10 cellular contexts compared by ENCODE assay signal in the genomic region with DNA sequence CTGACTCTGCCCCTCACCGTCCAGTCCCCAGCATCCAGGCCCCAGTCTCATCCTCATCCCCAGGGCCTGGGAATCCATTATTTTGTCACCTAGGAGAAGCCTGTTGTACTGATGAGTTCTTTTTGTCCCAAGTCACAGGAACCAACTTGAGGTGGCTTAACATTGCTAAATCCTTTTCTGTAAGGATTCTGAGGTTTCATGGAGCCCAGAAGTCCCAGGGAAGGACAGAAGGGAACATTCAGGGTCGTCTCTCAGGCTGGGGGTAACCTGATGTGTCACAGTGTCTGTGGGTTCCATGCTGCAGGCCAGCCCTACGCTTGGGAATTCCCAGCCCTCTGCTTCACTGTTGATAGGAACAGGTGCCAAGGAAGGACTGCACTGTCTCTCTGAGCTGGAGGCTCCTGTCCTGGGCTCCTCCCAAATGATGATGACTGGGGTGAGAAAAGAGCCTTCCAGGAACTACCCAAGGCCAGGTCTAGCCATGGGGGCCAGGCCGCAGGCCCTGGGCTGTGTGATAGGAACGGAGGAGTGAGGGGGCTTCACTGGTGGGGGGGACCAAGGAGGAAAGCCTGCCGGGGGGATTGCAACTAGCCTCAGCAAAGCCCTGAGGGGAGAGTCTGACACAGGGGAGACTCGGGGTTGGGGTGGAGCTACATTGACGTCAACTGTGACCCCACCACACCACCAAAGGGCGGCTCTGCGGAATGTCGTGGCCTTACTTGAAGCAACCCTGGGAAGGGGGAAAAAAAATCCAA.
DNase-seq lines count a peak whose midpoint lies in the region; ATAC-seq and TF ChIP-seq lines count a peak whose summit lies in the region.
"Had no signal": no experiment of that assay in that cellular context is flagged by ENCODE, and none has a peak within 500 bp of the region (broad histone marks: within the 10 kb centered on the region; RNA-seq: fewer than 3 reads in every experiment).

No MANE protein-coding gene starts in this region.

- no peak overlapping the region for H3K4me3 ChIP-seq in testis
- H3K4me3 ChIP-seq: SJSA1 had no signal

- peaks cover 9% of the 10 kb centered on the region for H3K36me3 Mint-ChIP-seq in activated naive CD8-positive, alpha-beta T cell treated with anti-CD3 and anti-CD28 coated beads for 36 hours
- peaks cover 7% of the 10 kb centered on the region for H3K36me3 Mint-ChIP-seq in mesothelial cell of epicardium

- no peaks in the 10 kb centered on the region for H3K9me3 ChIP-seq in testis
- H3K9me3 ChIP-seq: SJSA1 had no signal

- H3K9me3 Mint-ChIP-seq in activated naive CD8-positive, alpha-beta T cell treated with anti-CD3 and anti-CD28 coated beads for 36 hours: no peaks in the 10 kb centered on the region
- no peaks in the 10 kb centered on the region for H3K9me3 Mint-ChIP-seq in mesothelial cell of epicardium

- no peak for ATAC-seq in HG02852 (IDR thresholded peaks at IDR 0.05; ENCODE audit: unreplicated experiment)

- peaks cover 14% of the 10 kb centered on the region for H3K4me1 ChIP-seq in testis

- H3K27ac ChIP-seq in testis: no peak overlapping the region
- H3K27ac ChIP-seq: SJSA1 had no signal

- no peak for TF ChIP-seq CTCF in mesothelial cell of epicardium (IDR thresholded peaks at IDR 0.05; ENCODE audit: unreplicated experiment)
- no peak for TF ChIP-seq CTCF in testis (IDR thresholded peaks at IDR 0.05)

- WGBS in testis, 2 donors: 91 to 96% methylated on average over 11 of the region's 11 CpGs

- intact Hi-C loops in testis (cut with DNase I; ENCODE audit: low total_unique reads): no loop called here

- peak overlapping the region; percentile 62 for H3K27ac Mint-ChIP-seq in activated naive CD8-positive, alpha-beta T cell treated with anti-CD3 and anti-CD28 coated beads for 36 hours
- H3K27ac Mint-ChIP-seq in mesothelial cell of epicardium: peak overlapping the region; percentile 27

- H3K27me3 Mint-ChIP-seq in activated naive CD8-positive, alpha-beta T cell treated with anti-CD3 and anti-CD28 coated beads for 36 hours: no peaks in the 10 kb centered on the region
- H3K27me3 Mint-ChIP-seq in mesothelial cell of epicardium (ENCODE audit: low read depth): no peaks in the 10 kb centered on the region

- H3K4me1 Mint-ChIP-seq in activated naive CD8-positive, alpha-beta T cell treated with anti-CD3 and anti-CD28 coated beads for 36 hours: peaks cover 68% of the 10 kb centered on the region
- H3K4me1 Mint-ChIP-seq in mesothelial cell of epicardium: peaks cover 21% of the 10 kb centered on the region

- H3K27me3 ChIP-seq in testis: no peaks in the 10 kb centered on the region
- H3K27me3 ChIP-seq: SJSA1 had no signal

- DNase-seq in activated CD4-positive, alpha-beta T cell treated with anti-CD3 and anti-CD28 coated beads for 1 hour: peak; percentile 5
- DNase-seq in activated CD4-positive, alpha-beta T cell treated with anti-CD3 and anti-CD28 coated beads, Interleukin-2, amount 50 U/mL, for 1 hour: no peak
- DNase-seq in activated naive CD8-positive, alpha-beta T cell treated with anti-CD3 and anti-CD28 coated beads for 36 hours: no peak
- DNase-seq in mesothelial cell of epicardium (ENCODE audit: low spot score in 2 of 2, unreplicated experiment in 2 of 2) (peak in 1 of 2 experiments; percentile 24), testis (peak; percentile 10), OCI-M1 (lab: John Stamatoyannopoulos, UW) (no peak), NCI-H1048 (lab: John Stamatoyannopoulos, UW) (no peak)
- DNase-seq: COR-L47 had no signal

- H3K4me3 Mint-ChIP-seq in activated naive CD8-positive, alpha-beta T cell treated with anti-CD3 and anti-CD28 coated beads for 36 hours: no peak overlapping the region
- no peak overlapping the region for H3K4me3 Mint-ChIP-seq in mesothelial cell of epicardium

- no peak for TF ChIP-seq POLR2A in testis (IDR thresholded peaks at IDR 0.05)

- no peaks in the 10 kb centered on the region for H3K36me3 ChIP-seq in testis (ENCODE audit: low read depth, missing control alignments)

Comparison
In these comparisons a context has a peak if more than half of its experiments do, and no peak if none do; other contexts are left out.
1. DNase-seq: peak in activated CD4-positive, alpha-beta T cell treated with anti-CD3 and anti-CD28 coated beads for 1 hour (single experiment) and testis (single experiment); none in activated CD4-positive, alpha-beta T cell treated with anti-CD3 and anti-CD28 coated beads, Interleukin-2, amount 50 U/mL, for 1 hour (single experiment), activated naive CD8-positive, alpha-beta T cell treated with anti-CD3 and anti-CD28 coated beads for 36 hours (single experiment), OCI-M1 (single experiment) and NCI-H1048 (single experiment).